In the genomic region with DNA sequence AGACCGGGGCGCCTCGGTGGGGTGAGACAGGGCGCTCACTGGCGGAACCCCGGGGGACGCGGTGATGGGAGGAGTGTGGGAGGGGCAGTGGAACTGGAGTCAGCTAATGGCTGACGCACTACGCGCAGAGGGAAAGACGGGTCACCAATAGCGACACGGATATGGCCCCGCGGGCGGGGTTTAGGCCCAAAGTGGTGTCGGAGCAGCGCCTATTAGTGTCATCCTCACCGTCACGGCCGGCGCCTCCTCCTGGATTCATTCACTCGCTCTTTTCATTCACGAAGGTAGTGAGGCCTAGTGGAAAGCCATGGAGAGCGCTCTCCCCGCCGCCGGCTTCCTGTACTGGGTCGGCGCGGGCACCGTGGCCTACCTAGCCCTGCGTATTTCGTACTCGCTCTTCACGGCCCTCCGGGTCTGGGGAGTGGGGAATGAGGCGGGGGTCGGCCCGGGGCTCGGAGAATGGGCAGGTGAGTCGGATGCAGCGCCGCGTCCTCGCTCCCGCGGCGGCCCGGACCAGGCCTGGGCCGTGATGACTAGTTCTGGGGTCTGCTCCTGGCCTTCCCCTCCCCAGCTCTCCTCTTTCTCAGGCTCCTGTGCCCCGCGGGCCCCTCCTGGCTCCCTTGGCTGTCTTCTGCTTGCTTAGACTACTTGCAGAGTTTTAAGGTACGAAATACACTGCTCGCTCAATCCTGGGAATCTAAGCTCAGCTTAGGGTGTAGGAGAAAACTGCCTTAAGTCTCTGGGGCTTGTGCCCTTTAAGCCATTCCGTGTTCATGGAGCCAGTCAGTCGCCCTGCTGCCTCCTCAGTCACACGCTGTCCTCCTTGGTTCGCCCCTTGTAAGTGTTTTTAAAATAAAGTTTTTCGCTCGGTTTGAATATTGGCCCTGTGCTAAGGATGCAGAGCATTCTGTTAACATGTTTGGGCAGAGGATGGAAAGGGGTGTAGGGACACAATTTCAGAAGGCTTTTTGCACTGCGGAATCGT, we compare ENCODE assay signal across 8 cellular contexts. TPM values are rescaled to one million over a fixed set of nuclear protein-coding genes. Genes with fewer than 3 reads are reported as not detected.
A peak's percentile ranks its signal among the peaks of the same experiment; 100 is the strongest.
DNase-seq lines count a peak whose midpoint lies in the region; ATAC-seq and TF ChIP-seq lines count a peak whose summit lies in the region.

A gene (plus strand): TSS at position 218 of the 985 bp plus-strand sequence. CDS start 90 bp downstream, at position 308.

- intact Hi-C loops in activated B cell treated with CpG ODN at 0.5 μM for 24 hours (cut with micrococcal nuclease) = loop anchor here (1.0 to 5.0 kb wide), 6 partner anchors 37 to 416 kb away; a partner anchor contains a TSS

- POLR2A ChIA-PET in activated B cell treated with CpG ODN at 0.5 μM for 24 hours (lab: Charles Lee) = interaction anchor here (0.6 to 1.2 kb wide), 5 partner anchors 10 to 369 kb away, joined by 3 to 10 read pairs (median 5); a partner anchor contains a TSS

- H3K36me3 ChIP-seq in smooth muscle cell (ENCODE audit: low read depth) = no peaks in the 10 kb centered on the region

- H2AFZ ChIP-seq in smooth muscle cell (ENCODE audit: low read depth) = peak within 1 kb of the TSS; percentile 73

- peaks cover 38% of the 10 kb centered on the region for H3K4me1 Mint-ChIP-seq in activated B cell treated with CpG ODN at 0.5 μM for 24 hours

- in situ Hi-C loops in GM18951 (cut with MboI; ENCODE audit: low sequenced_read_pairs, unreplicated experiment) = no loop called here

- no peaks in the 10 kb centered on the region for H3K9me3 ChIP-seq in smooth muscle cell (replicated peaks; ENCODE audit: low read depth)

- peak within 1 kb of the TSS; percentile 90 for H3K4me2 ChIP-seq in smooth muscle cell

- ATAC-seq in HG03196 (IDR thresholded peaks at IDR 0.05; ENCODE audit: unreplicated experiment) (peak; percentile 98), activated B cell treated with CpG ODN at 0.5 μM for 24 hours (ENCODE audit: low read depth) (peak; percentile 96)

- no peak for TF ChIP-seq CTCF in activated B cell treated with CpG ODN at 0.5 μM for 24 hours (IDR thresholded peaks at IDR 0.05)
- no peak for TF ChIP-seq CTCF in smooth muscle cell (IDR thresholded peaks at IDR 0.05; ENCODE audit: borderline replicate concordance, insufficient read depth, poor library complexity, severe bottlenecking)

- peak within 1 kb of the TSS; percentile 93 for H3K4me3 Mint-ChIP-seq in activated B cell treated with CpG ODN at 0.5 μM for 24 hours

- peak within 1 kb of the TSS; percentile 85 for H3K27ac ChIP-seq in caudate nucleus (ENCODE audit: low read depth, low read length)
- peak within 1 kb of the TSS; percentile 91 for H3K27ac ChIP-seq in smooth muscle cell (ENCODE audit: low read depth)

- H3F3A ChIP-seq in smooth muscle cell (ENCODE audit: low read depth) = no peaks in the 10 kb centered on the region

- H3K4me1 ChIP-seq in smooth muscle cell (ENCODE audit: low read depth) = peaks cover 11% of the 10 kb centered on the region

- H3K27me3 Mint-ChIP-seq in activated B cell treated with CpG ODN at 0.5 μM for 24 hours = no peaks in the 10 kb centered on the region

- H3K9me3 Mint-ChIP-seq in activated B cell treated with CpG ODN at 0.5 μM for 24 hours = no peaks in the 10 kb centered on the region

- peak; percentile 94 for TF ChIP-seq POLR2A in GM18951 (IDR thresholded peaks at IDR 0.05; ENCODE audit: extremely low read depth, insufficient read depth, insufficient read length)

- H3K9ac ChIP-seq in smooth muscle cell (ENCODE audit: low read depth) = peak within 1 kb of the TSS; percentile 96

- peak within 1 kb of the TSS; percentile 92 for H3K27ac Mint-ChIP-seq in activated B cell treated with CpG ODN at 0.5 μM for 24 hours

- H3K27me3 ChIP-seq in smooth muscle cell (ENCODE audit: low read depth) = no peaks in the 10 kb centered on the region

- H3K4me3 ChIP-seq in smooth muscle cell = peak within 1 kb of the TSS; percentile 68

- DNase-seq in AG08396 (ENCODE audit: low spot score) (peak; percentile 98), NCI-H345 (lab: John Stamatoyannopoulos, UW) (peak; percentile 99), activated B cell treated with CpG ODN at 0.5 μM for 24 hours (peak; percentile 96), caudate nucleus (lab: John Stamatoyannopoulos, UW) (peak; percentile 90 to 100 (median 99)), iPS-NIHi7 (ENCODE audit: extremely low spot score) (peak; percentile 100), smooth muscle cell (lab: John Stamatoyannopoulos, UW; ENCODE audit: unreplicated experiment) (peak; percentile 91)

- peaks cover 12% of the 10 kb centered on the region for H4K20me1 ChIP-seq in smooth muscle cell (ENCODE audit: low read depth)

- peaks cover 47% of the 10 kb centered on the region for H3K79me2 ChIP-seq in smooth muscle cell (ENCODE audit: low read depth)

- peaks cover 31% of the 10 kb centered on the region for H3K36me3 Mint-ChIP-seq in activated B cell treated with CpG ODN at 0.5 μM for 24 hours (ENCODE audit: low read depth)

- WGBS in smooth muscle cell (ENCODE audit: low lambda C conversion rate) = 1% methylated on average over 56 of the region's 64 CpGs

- CTCF ChIA-PET in activated B cell treated with CpG ODN at 0.5 μM for 24 hours (lab: Charles Lee) = interaction anchor here (0.9 to 1.2 kb wide), 2 partner anchors 13 to 369 kb away, joined by 3 to 4 read pairs; a partner anchor contains a TSS

RNA-seq across cellular contexts. Expression of the gene that starts here (rescaled TPM):
- total RNA-seq in activated B cell treated with CpG ODN at 0.5 μM for 24 hours (56.8 and 58.3 TPM in 2 replicates), smooth muscle cell (111 and 131 TPM in 2 replicates)
- polyA plus RNA-seq in smooth muscle cell = 66.4 and 74.8 TPM in 2 replicates

Comparison
In these comparisons a context has a peak if more than half of its experiments do, and no peak if none do; other contexts are left out.
1. Peak in every context shown above with its lines: DNase-seq, ATAC-seq, H3K4me3 ChIP-seq and H3K27ac ChIP-seq.